In the genomic region with DNA sequence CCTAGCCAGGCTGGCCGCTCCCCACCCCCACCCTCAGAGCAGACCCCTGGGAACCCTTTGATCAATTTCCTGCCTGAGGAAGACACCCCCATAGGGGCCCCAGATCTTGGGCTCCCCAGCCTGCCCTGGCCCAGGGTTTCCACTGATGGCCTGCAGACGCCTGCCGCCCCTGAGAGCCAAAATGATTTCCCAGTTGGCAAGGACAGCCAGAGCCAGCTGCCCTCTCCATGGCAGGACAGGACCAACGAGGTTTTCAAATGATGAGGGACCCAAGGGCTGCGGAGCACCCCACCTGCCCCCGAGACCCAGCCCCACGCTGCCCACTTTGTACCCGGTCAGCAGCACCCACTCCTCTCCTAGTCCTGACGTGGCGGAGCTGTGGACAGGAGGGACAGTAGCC, we compare ENCODE assay signal across 6 cellular contexts. TPM values are rescaled to one million over a fixed set of nuclear protein-coding genes. Genes with fewer than 3 reads are reported as not detected.
A peak's percentile ranks its signal among the peaks of the same experiment; 100 is the strongest.
DNase-seq lines count a peak whose midpoint lies in the region; ATAC-seq and TF ChIP-seq lines count a peak whose summit lies in the region.
"Not testable (repeated sequence)": the region's sequence is repeated elsewhere in the genome, so short reads cannot be mapped to it uniquely, and the experiment has no call there.

No MANE protein-coding gene starts in this region.

- POLR2A ChIA-PET in activated naive CD8-positive, alpha-beta T cell treated with anti-CD3 and anti-CD28 coated beads, Interleukin-2, amount 10 ng/mL, durations not matched to agents 7 days and 5 days (lab: Charles Lee), result not testable (repeated sequence)

- H3K27ac ChIP-seq in RWPE2 (ENCODE audit: poor library complexity, severe bottlenecking); coronary artery; right atrium auricular region; spleen: not testable (repeated sequence)

- H3K4me3 Mint-ChIP-seq in activated naive CD8-positive, alpha-beta T cell treated with anti-CD3 and anti-CD28 coated beads, Interleukin-2, amount 10 ng/mL, durations not matched to agents 7 days and 5 days; osteocyte (ENCODE audit: unreplicated experiment): not testable (repeated sequence)

- TF ChIP-seq POLR2A in spleen (IDR thresholded peaks at IDR 0.05), result not testable (repeated sequence)

- H3K9me3 Mint-ChIP-seq in activated naive CD8-positive, alpha-beta T cell treated with anti-CD3 and anti-CD28 coated beads, Interleukin-2, amount 10 ng/mL, durations not matched to agents 7 days and 5 days; osteocyte (ENCODE audit: unreplicated experiment): not testable (repeated sequence)

- not testable (repeated sequence) for H3K36me3 Mint-ChIP-seq in activated naive CD8-positive, alpha-beta T cell treated with anti-CD3 and anti-CD28 coated beads, Interleukin-2, amount 10 ng/mL, durations not matched to agents 7 days and 5 days; osteocyte (ENCODE audit: unreplicated experiment)

- not testable (repeated sequence) for ATAC-seq in RWPE2 (ENCODE audit: low read depth); activated naive CD8-positive, alpha-beta T cell treated with anti-CD3 and anti-CD28 coated beads, Interleukin-2, amount 10 ng/mL, durations not matched to agents 7 days and 5 days (ENCODE audit: low read depth)

- not testable (repeated sequence) for H3K9me3 ChIP-seq in RWPE2 (ENCODE audit: severe bottlenecking); right atrium auricular region; spleen

- H3K4me1 ChIP-seq in RWPE2 (ENCODE audit: insufficient read depth, poor library complexity, severe bottlenecking); right atrium auricular region; spleen: not testable (repeated sequence)

- H3K4me1 Mint-ChIP-seq in activated naive CD8-positive, alpha-beta T cell treated with anti-CD3 and anti-CD28 coated beads, Interleukin-2, amount 10 ng/mL, durations not matched to agents 7 days and 5 days; osteocyte (ENCODE audit: unreplicated experiment): not testable (repeated sequence)

- DNase-seq in RWPE2 (ENCODE audit: low spot score) (peak; percentile 30), coronary artery (ENCODE audit: low spot score) (peak; percentile 53), right atrium auricular region (ENCODE audit: low spot score) (peak; percentile 21), osteocyte (ENCODE audit: extremely low spot score, unreplicated experiment) (peak; percentile 56), spleen (peak; percentile 31)
- peak; percentile 16 for DNase-seq in activated naive CD8-positive, alpha-beta T cell treated with anti-CD3 and anti-CD28 coated beads, Interleukin-2, amount 10 ng/mL, durations not matched to agents 7 days and 5 days

- not testable (repeated sequence) for TF ChIP-seq CTCF in RWPE2 (IDR thresholded peaks at IDR 0.05; ENCODE audit: poor library complexity, severe bottlenecking); coronary artery (IDR thresholded peaks at IDR 0.05); right atrium auricular region (IDR thresholded peaks at IDR 0.05); osteocyte (IDR thresholded peaks at IDR 0.05); spleen (IDR thresholded peaks at IDR 0.05 in 8 of 11, conservative IDR thresholded peaks at IDR 0.05 in 3 of 11)

- not testable (repeated sequence) for H3K36me3 ChIP-seq in RWPE2 (ENCODE audit: low read depth); right atrium auricular region; spleen

- not testable (repeated sequence) for H3K27me3 ChIP-seq in RWPE2 (ENCODE audit: insufficient read depth, poor library complexity, severe bottlenecking); right atrium auricular region; spleen (replicated peaks in 1 of 7)

- 68 to 93% (median 86%) methylated on average over 3 to 8 of the region's 10 CpGs; no CpG with 5 or more reads in 1 of the 5 donors for WGBS in spleen, 5 donors

- H3K27ac Mint-ChIP-seq in activated naive CD8-positive, alpha-beta T cell treated with anti-CD3 and anti-CD28 coated beads, Interleukin-2, amount 10 ng/mL, durations not matched to agents 7 days and 5 days; osteocyte (ENCODE audit: unreplicated experiment): not testable (repeated sequence)

- not testable (repeated sequence) for H3K27me3 Mint-ChIP-seq in activated naive CD8-positive, alpha-beta T cell treated with anti-CD3 and anti-CD28 coated beads, Interleukin-2, amount 10 ng/mL, durations not matched to agents 7 days and 5 days; osteocyte (ENCODE audit: unreplicated experiment)

- intact Hi-C loops in spleen (cut with DNase I; ENCODE audit: low total_unique reads), result not testable (repeated sequence)

- not testable (repeated sequence) for H3K4me3 ChIP-seq in RWPE2 (ENCODE audit: severe bottlenecking); coronary artery; right atrium auricular region; spleen

RNA-seq across cellular contexts. Expression of a gene that starts 21.9 kb away (rescaled TPM):
- 1 to 10 TPM; 4.2 TPM for total RNA-seq in activated naive CD8-positive, alpha-beta T cell treated with anti-CD3 and anti-CD28 coated beads, Interleukin-2, amount 10 ng/mL, durations not matched to agents 7 days and 5 days
- total RNA-seq in right atrium auricular region, result under 1 TPM; 0.33 to 0.35 TPM
- 1.6 and 2.9 TPM in 2 replicates for total RNA-seq in osteocyte
- total RNA-seq in spleen, result 1 to 10 TPM in 6 of 7 donors, under 1 TPM in 1; 0.98 to 2.3 (median 1.5) TPM
- 1 to 10 TPM in 2 of 3 donors, under 1 TPM in 1; 0.85 to 1.7 (median 1.1) TPM for polyA plus RNA-seq in spleen
